In the genomic region with DNA sequence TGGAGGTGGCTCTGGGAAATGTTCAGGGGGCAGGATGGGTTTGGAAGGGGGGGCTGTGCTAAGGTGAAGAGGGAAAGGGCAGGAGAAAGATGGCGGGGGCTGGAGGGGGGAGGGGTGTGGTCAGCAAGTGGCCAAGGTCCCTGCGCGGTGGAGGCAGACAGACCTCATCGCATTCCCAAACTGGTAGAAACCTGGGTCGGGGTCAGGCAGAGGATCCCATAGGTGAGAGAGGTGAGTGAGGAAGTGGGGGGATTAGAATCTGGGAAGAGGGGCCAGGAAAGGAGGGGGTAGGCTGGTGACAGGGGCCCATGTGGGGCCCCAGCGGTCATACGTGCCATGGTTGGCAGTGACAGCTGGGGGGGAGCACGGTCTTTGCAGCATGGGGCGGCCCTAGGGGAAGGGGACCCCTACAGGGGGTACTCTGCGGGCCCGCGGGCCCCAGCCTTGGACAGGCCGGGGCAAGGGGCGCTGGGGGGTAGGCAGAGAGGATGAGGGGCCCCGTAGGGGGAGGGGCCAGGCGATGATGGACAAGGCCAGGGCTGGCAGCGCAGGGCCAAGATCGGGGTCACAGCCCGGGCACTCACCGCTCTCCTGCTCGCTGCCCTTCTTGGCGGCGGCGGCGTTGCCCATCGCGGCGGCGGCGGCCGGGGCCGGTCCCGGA, we compare ENCODE assay signal across 8 cellular contexts. TPM values are rescaled to one million over a fixed set of nuclear protein-coding genes. Genes with fewer than 3 reads are reported as not detected.
DNase-seq lines count a peak whose midpoint lies in the region; ATAC-seq and TF ChIP-seq lines count a peak whose summit lies in the region.

No MANE protein-coding gene starts in this region.

- H3K79me2 ChIP-seq in KMS-11 (ENCODE audit: insufficient read depth, low read depth): no peaks in the 10 kb centered on the region; the same call in 1 of the 2 replicates

- H3K9ac ChIP-seq in KMS-11 (peak overlapping the region; percentile 18; the same call in 1 of the 2 replicates), stomach smooth muscle (ENCODE audit: low read length in 2 of 2) (peak overlapping the region; percentile 72 to 79)

- no peaks in the 10 kb centered on the region for H3K27me3 ChIP-seq in KMS-11 (ENCODE audit: insufficient read depth, low read depth)
- H3K27me3 ChIP-seq in kidney epithelial cell (ENCODE audit: control insufficient read depth, insufficient read depth, low read length): no peaks in the 10 kb centered on the region
- H3K27me3 ChIP-seq in stomach smooth muscle (ENCODE audit: control insufficient read depth in 1 of 2, insufficient read depth in 2 of 2, low read length in 2 of 2): no peaks in the 10 kb centered on the region

- no peak overlapping the region for H2AFZ ChIP-seq in KMS-11 (ENCODE audit: low read depth)

- TF ChIP-seq CTCF in KMS-11 (conservative IDR thresholded peaks at IDR 0.05; ENCODE audit: low read depth, low read length): no peak
- no peak for TF ChIP-seq CTCF in astrocyte of the spinal cord (IDR thresholded peaks at IDR 0.05; ENCODE audit: low read depth, low read length)
- TF ChIP-seq CTCF in kidney epithelial cell (IDR thresholded peaks at IDR 0.05; ENCODE audit: insufficient read depth, low read length, poor library complexity, severe bottlenecking): no peak

- H3K9me3 ChIP-seq in stomach smooth muscle (ENCODE audit: control insufficient read depth in 2 of 2, low read length in 2 of 2): no peaks in the 10 kb centered on the region

- no peaks in the 10 kb centered on the region for H3K36me3 ChIP-seq in KMS-11 (ENCODE audit: insufficient read depth)
- peaks cover 2% of the 10 kb centered on the region for H3K36me3 ChIP-seq in kidney epithelial cell (ENCODE audit: control insufficient read depth, insufficient read depth, low read length)
- no peaks in the 10 kb centered on the region for H3K36me3 ChIP-seq in stomach smooth muscle (ENCODE audit: control insufficient read depth in 2 of 2, insufficient read depth in 2 of 2, low read length in 2 of 2)

- H4K20me1 ChIP-seq in KMS-11 (ENCODE audit: insufficient read depth): no peaks in the 10 kb centered on the region

- H3K4me1 ChIP-seq in KMS-11 (ENCODE audit: low read depth, poor library complexity, severe bottlenecking) (peaks cover 10% of the 10 kb centered on the region), stomach smooth muscle (ENCODE audit: control insufficient read depth, insufficient read depth, low read length) (peaks cover 64% of the 10 kb centered on the region)

- no peak for ATAC-seq in HG02588 (IDR thresholded peaks at IDR 0.05; ENCODE audit: unreplicated experiment)

- in situ Hi-C loops in astrocyte of the spinal cord (cut with HindIII; ENCODE audit: low sequenced_read_pairs): no loop called here

- peak overlapping the region; percentile 71 for H3K4me2 ChIP-seq in KMS-11

- no peak overlapping the region for H3K4me3 ChIP-seq in KMS-11 (IDR thresholded peaks at IDR 0.05; ENCODE audit: insufficient read depth, low read depth, low read length)
- H3K4me3 ChIP-seq in astrocyte of the spinal cord (ENCODE audit: low read depth, low read length): peak overlapping the region; percentile 86
- peak overlapping the region; percentile 82 for H3K4me3 ChIP-seq in kidney epithelial cell (ENCODE audit: low read depth, low read length)
- peak overlapping the region; percentile 81 to 83 for H3K4me3 ChIP-seq in stomach smooth muscle (ENCODE audit: low read length in 2 of 2)

- H3K27ac ChIP-seq in KMS-11 (no peak overlapping the region), stomach smooth muscle (ENCODE audit: low read length) (peak overlapping the region; percentile 53)

- DNase-seq in NCI-H82 (lab: John Stamatoyannopoulos, UW) (peak; percentile 47), NCI-H82 treated with DMSO at 0.1 percent for 48 hours (lab: John Stamatoyannopoulos, UW; ENCODE audit: unreplicated experiment) (no peak), astrocyte of the spinal cord (ENCODE audit: low read depth, low spot score) (no peak), kidney epithelial cell (ENCODE audit: low read depth) (no peak), NCI-H1092 (lab: John Stamatoyannopoulos, UW) (no peak)

RNA-seq across cellular contexts. Expression of gene PRKACA, which starts 0.5 kb away (rescaled TPM):
- total RNA-seq in kidney epithelial cell: 37.3 and 44.5 TPM in 2 replicates

RNA-seq across cellular contexts. Expression of gene ASF1B, which starts 19.3 kb away (rescaled TPM):
- 4.4 and 5.7 TPM in 2 replicates for total RNA-seq in kidney epithelial cell

RNA-seq across cellular contexts. Expression of gene SAMD1, which starts 26.5 kb away (rescaled TPM):
- 21.8 and 42.0 TPM in 2 replicates for total RNA-seq in kidney epithelial cell

RNA-seq across cellular contexts. Expression of gene C19orf67, which starts 31.5 kb away (rescaled TPM):
- total RNA-seq in kidney epithelial cell: not detected in 2 replicates

RNA-seq across cellular contexts. Expression of gene MISP3, which starts 44.5 kb away (rescaled TPM):
- 0.68 and 1.5 TPM in 2 replicates for total RNA-seq in kidney epithelial cell
